ENCODE assay signal across 34 cellular contexts in the genomic region with DNA sequence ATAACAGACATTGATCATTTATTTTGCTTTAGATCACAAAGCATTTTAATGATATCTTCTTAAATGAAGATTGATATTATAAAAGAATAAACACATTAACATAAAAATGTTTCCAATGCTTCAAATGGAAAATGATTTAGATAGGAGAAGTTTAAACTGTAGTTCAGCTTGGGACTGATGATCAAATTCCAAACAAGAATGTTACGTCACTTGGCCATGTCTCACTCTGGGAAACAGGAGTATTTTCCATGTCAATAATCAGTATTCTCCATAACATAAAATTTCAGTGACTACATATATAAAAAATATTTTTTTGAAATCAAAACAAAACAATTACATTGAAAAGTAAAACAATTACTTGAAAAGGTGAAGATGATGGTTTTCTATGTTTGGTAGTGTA. TPM values are rescaled to one million over a fixed set of nuclear protein-coding genes. Genes with fewer than 3 reads are reported as not detected.
"Had no signal": no experiment of that assay in that cellular context is flagged by ENCODE, and none has a peak within 500 bp of the region (broad histone marks: within the 10 kb centered on the region; RNA-seq: fewer than 3 reads in every experiment).

No MANE protein-coding gene starts in this region.

- H3K36me3 ChIP-seq: cardiac muscle cell had no signal

- H3K27ac ChIP-seq: ascending aorta, cardiac muscle cell, WERI-Rb-1 had no signal

- H3K27me3 ChIP-seq: ascending aorta, cardiac muscle cell had no signal

- ATAC-seq: activated CD4-positive, alpha-beta T cell treated with anti-CD3 and anti-CD28 coated beads for 36 hours; activated CD4-positive, CD25-positive, alpha-beta regulatory T cell treated with anti-CD3 and anti-CD28 coated beads, Interleukin-2, amount 50 U/mL, for 24 hours; activated CD8-positive, alpha-beta memory T cell treated with anti-CD3 and anti-CD28 coated beads, Interleukin-2, amount 10 ng/mL, durations not matched to agents 7 days and 5 days; activated CD8-positive, alpha-beta T cell treated with anti-CD3 and anti-CD28 coated beads, Interleukin-2, amount 10 ng/mL, durations not matched to agents 7 days and 5 days; activated naive CD8-positive, alpha-beta T cell treated with anti-CD3 and anti-CD28 coated beads, Interleukin-2, amount 50 U/mL, for 24 hours; WTC11 had no signal

- FAIRE-seq: bronchial epithelial cell, TTC549 had no signal

- H3K4me3 ChIP-seq: ascending aorta, cardiac muscle cell had no signal

- H3K9me3 ChIP-seq: ascending aorta had no signal

- H3K4me1 ChIP-seq: ascending aorta had no signal

- DNase-seq: activated CD4-positive, alpha-beta memory T cell treated with anti-CD3 and anti-CD28 coated beads, Interleukin-2, amount 10 ng/mL, durations not matched to agents 7 days and 5 days; activated CD4-positive, alpha-beta T cell treated with anti-CD3 and anti-CD28 coated beads for 1 hour; activated CD4-positive, alpha-beta T cell treated with anti-CD3 and anti-CD28 coated beads for 36 hours; activated CD4-positive, alpha-beta T cell treated with anti-CD3 and anti-CD28 coated beads for 48 hours; activated CD4-positive, alpha-beta T cell treated with anti-CD3 and anti-CD28 coated beads, Interleukin-2, amount 10 ng/mL, durations not matched to agents 7 days and 5 days; activated CD4-positive, alpha-beta T cell treated with anti-CD3 and anti-CD28 coated beads, Interleukin-2, amount 50 U/mL, for 48 hours; activated CD4-positive, CD25-positive, alpha-beta regulatory T cell; activated CD8-positive, alpha-beta memory T cell treated with anti-CD3 and anti-CD28 coated beads for 24 hours; activated CD8-positive, alpha-beta memory T cell treated with anti-CD3 and anti-CD28 coated beads, Interleukin-2, amount 10 ng/mL, durations not matched to agents 7 days and 5 days; activated CD8-positive, alpha-beta memory T cell treated with anti-CD3 and anti-CD28 coated beads, Interleukin-2, amount 50 U/mL, for 48 hours; activated CD8-positive, alpha-beta T cell treated with anti-CD3 and anti-CD28 coated beads, Interleukin-2, amount 10 ng/mL, durations not matched to agents 7 days and 5 days; activated effector memory CD4-positive, alpha-beta T cell treated with Interleukin-2 at 50 U/mL for 16 hours; activated gamma-delta T cell; activated naive CD4-positive, alpha-beta T cell treated with anti-CD3 and anti-CD28 coated beads, Interleukin-2, amount 10 ng/mL, durations not matched to agents 7 days and 5 days; activated naive CD4-positive, alpha-beta T cell treated with Interleukin-2 at 50 U/mL for 16 hours; activated naive CD8-positive, alpha-beta T cell treated with anti-CD3 and anti-CD28 coated beads, Interleukin-2, amount 10 ng/mL, durations not matched to agents 7 days and 5 days; activated naive CD8-positive, alpha-beta T cell treated with anti-CD3 and anti-CD28 coated beads, Interleukin-2, amount 50 U/mL, for 24 hours; activated T-cell treated with anti-CD3 and anti-CD28 coated beads, Interleukin-2, amount 50 U/mL, for 24 hours; activated T-cell treated with anti-CD3 and anti-CD28 coated beads, Interleukin-2, amount 50 U/mL, for 48 hours; amygdala; anterior cingulate cortex; caudate nucleus; T-helper 1 cell; T-helper 2 cell; T-helper 9 cell; WERI-Rb-1 had no signal

RNA-seq across cellular contexts. Expression of gene SIM1, which starts 52.9 kb away (rescaled TPM):
- total RNA-seq: activated CD4-positive, alpha-beta T cell treated with anti-CD3 and anti-CD28 coated beads for 36 hours; activated CD4-positive, alpha-beta T cell treated with anti-CD3 and anti-CD28 coated beads, Interleukin-2, amount 10 ng/mL, durations not matched to agents 7 days and 5 days; activated CD8-positive, alpha-beta T cell treated with anti-CD3 and anti-CD28 coated beads, Interleukin-2, amount 10 ng/mL, durations not matched to agents 7 days and 5 days; activated naive CD8-positive, alpha-beta T cell treated with anti-CD3 and anti-CD28 coated beads, Interleukin-2, amount 10 ng/mL, durations not matched to agents 7 days and 5 days; activated T-helper 2 cell treated with anti-CD3 and anti-CD28 coated beads, Interferon-gamma antibody, Interleukin-2, Interleukin-4, amounts not matched to agents 10 μg/mL and 5 μg/mL and 100 μg/mL, durations not matched to agents 14 hours and 24 hours and 36 hours; ascending aorta; bronchial epithelial cell; cardiac muscle cell; cerebellum had no signal
- polyA plus RNA-seq: cardiac muscle cell had no signal
